ENCODE assay signal across 23 cellular contexts in genomic region chr1:220099826-220100225, GRCh38. TPM values are rescaled to one million over a fixed set of nuclear protein-coding genes. Genes with fewer than 3 reads are reported as not detected.
DNase-seq lines count a peak whose midpoint lies in the region; ATAC-seq and TF ChIP-seq lines count a peak whose summit lies in the region.
"Had no signal": no experiment of that assay in that cellular context is flagged by ENCODE, and none has a peak within 500 bp of the region (broad histone marks: within the 10 kb centered on the region; RNA-seq: fewer than 3 reads in every experiment).

No MANE protein-coding gene starts in this region.

- H3K36me3 Mint-ChIP-seq in activated CD4-positive, alpha-beta T cell treated with anti-CD3 and anti-CD28 coated beads for 36 hours (ENCODE audit: low read depth): peaks cover 33% of the 10 kb centered on the region
- H3K36me3 Mint-ChIP-seq in activated naive CD4-positive, alpha-beta T cell treated with anti-CD3 and anti-CD28 coated beads, Interleukin-2, amount 50 U/mL, for 24 hours: peaks cover 15% of the 10 kb centered on the region
- H3K36me3 Mint-ChIP-seq in endothelial cell (ENCODE audit: low read depth, unreplicated experiment): peaks cover 12% of the 10 kb centered on the region
- H3K36me3 Mint-ChIP-seq in CD14-positive monocyte: peaks cover 48 to 69% of the 10 kb centered on the region in 2 donors

- no peak overlapping the region for H3K4me3 Mint-ChIP-seq in activated CD4-positive, alpha-beta T cell treated with anti-CD3 and anti-CD28 coated beads for 36 hours
- no peak overlapping the region for H3K4me3 Mint-ChIP-seq in activated naive CD4-positive, alpha-beta T cell treated with anti-CD3 and anti-CD28 coated beads, Interleukin-2, amount 50 U/mL, for 24 hours
- H3K4me3 Mint-ChIP-seq in endothelial cell (ENCODE audit: unreplicated experiment) (no peak overlapping the region), CD14-positive monocyte (no peak overlapping the region)
- H3K4me3 Mint-ChIP-seq: CD8-positive, alpha-beta T cell; HFFc6 had no signal

- POLR2A ChIA-PET in activated CD4-positive, alpha-beta T cell treated with anti-CD3 and anti-CD28 coated beads for 36 hours (lab: Charles Lee): interaction anchor here (0.7 kb wide), 1 partner anchor 122 kb away, joined by 4 read pairs; no protein-coding TSS in a partner anchor

- peaks cover 16% of the 10 kb centered on the region for H3K4me1 Mint-ChIP-seq in activated CD4-positive, alpha-beta T cell treated with anti-CD3 and anti-CD28 coated beads for 36 hours
- peaks cover 26% of the 10 kb centered on the region for H3K4me1 Mint-ChIP-seq in activated naive CD4-positive, alpha-beta T cell treated with anti-CD3 and anti-CD28 coated beads, Interleukin-2, amount 50 U/mL, for 24 hours
- peaks cover 4% of the 10 kb centered on the region for H3K4me1 Mint-ChIP-seq in endothelial cell (ENCODE audit: unreplicated experiment)
- H3K4me1 Mint-ChIP-seq in CD14-positive monocyte: peaks cover 12% of the 10 kb centered on the region

- ATAC-seq in activated CD4-positive, alpha-beta T cell treated with anti-CD3 and anti-CD28 coated beads for 36 hours: no peak
- ATAC-seq: A549; CD8-positive, alpha-beta T cell; GM12878; HCT116 had no signal

- peaks cover 31 to 46% (median 32%) of the 10 kb centered on the region in 5 donors for H3K36me3 ChIP-seq in subcutaneous abdominal adipose tissue (ENCODE audit: control insufficient read depth in 5 of 5, insufficient read depth in 5 of 5, low read length in 5 of 5)

- no peak overlapping the region for H3K9ac ChIP-seq in subcutaneous abdominal adipose tissue (ENCODE audit: low read length in 5 of 5)

- no peak for TF ChIP-seq CTCF in endothelial cell (IDR thresholded peaks at IDR 0.05; ENCODE audit: unreplicated experiment)
- TF ChIP-seq CTCF in CD14-positive monocyte (IDR thresholded peaks at IDR 0.05): no peak

- no peaks in the 10 kb centered on the region for H3K27me3 Mint-ChIP-seq in activated CD4-positive, alpha-beta T cell treated with anti-CD3 and anti-CD28 coated beads for 36 hours
- H3K27me3 Mint-ChIP-seq in activated naive CD4-positive, alpha-beta T cell treated with anti-CD3 and anti-CD28 coated beads, Interleukin-2, amount 50 U/mL, for 24 hours: no peaks in the 10 kb centered on the region
- H3K27me3 Mint-ChIP-seq in endothelial cell (ENCODE audit: unreplicated experiment) (peaks cover 2% of the 10 kb centered on the region), CD14-positive monocyte (ENCODE audit: low read depth in 3 of 3) (no peaks in the 10 kb centered on the region)

- no peaks in the 10 kb centered on the region for H3K9me3 Mint-ChIP-seq in activated CD4-positive, alpha-beta T cell treated with anti-CD3 and anti-CD28 coated beads for 36 hours (ENCODE audit: low read depth)
- no peaks in the 10 kb centered on the region for H3K9me3 Mint-ChIP-seq in activated naive CD4-positive, alpha-beta T cell treated with anti-CD3 and anti-CD28 coated beads, Interleukin-2, amount 50 U/mL, for 24 hours
- H3K9me3 Mint-ChIP-seq in endothelial cell (ENCODE audit: unreplicated experiment) (no peaks in the 10 kb centered on the region), CD14-positive monocyte (no peaks in the 10 kb centered on the region)
- H3K9me3 Mint-ChIP-seq: CD8-positive, alpha-beta T cell; HFFc6 had no signal

- no peak for DNase-seq in activated CD4-positive, alpha-beta T cell treated with anti-CD3 and anti-CD28 coated beads for 36 hours
- no peak for DNase-seq in activated CD4-positive, alpha-beta T cell treated with anti-CD3 and anti-CD28 coated beads, Interleukin-2, amount 50 U/mL, for 1 hour
- no peak for DNase-seq in activated naive CD4-positive, alpha-beta T cell (lab: John Stamatoyannopoulos, UW)
- DNase-seq in endothelial cell (ENCODE audit: low spot score) (no peak), CD14-positive monocyte (ENCODE audit: low spot score) (no peak), COLO829 (ENCODE audit: low spot score) (no peak)
- DNase-seq: AML-193; CD8-positive, alpha-beta T cell; COR-L47; DMS 273 treated with DMSO at 0.1 percent for 48 hours; DMS53; DND-41; EL; GOT3; H7; HFFc6 had no signal

- intact Hi-C loops in activated CD4-positive, alpha-beta T cell treated with anti-CD3 and anti-CD28 coated beads for 36 hours (cut with DNase I, micrococcal nuclease): loop anchor here (5.0 to 10.0 kb wide), 2 partner anchors 108 to 175 kb away; partner anchors contain the start of gene RAB3GAP2 (in 1 of the 2)
- intact Hi-C loops in CD14-positive monocyte (cut with micrococcal nuclease): no loop called here

- no peaks in the 10 kb centered on the region for H3K27me3 ChIP-seq in subcutaneous abdominal adipose tissue (ENCODE audit: control insufficient read depth in 5 of 5, insufficient read depth in 4 of 5, low read length in 5 of 5)

- H3K4me1 ChIP-seq in subcutaneous abdominal adipose tissue (ENCODE audit: control insufficient read depth in 5 of 5, insufficient read depth in 5 of 5, low read length in 5 of 5): peaks cover 2 to 22% (median 13%) of the 10 kb centered on the region in 5 donors

- no peak overlapping the region for H3K4me3 ChIP-seq in subcutaneous abdominal adipose tissue (ENCODE audit: low read depth in 1 of 5, low read length in 5 of 5)
- H3K4me3 ChIP-seq: A549, GM12878 had no signal

- H3K27ac ChIP-seq in subcutaneous abdominal adipose tissue (ENCODE audit: low read depth, low read length): peak overlapping the region; percentile 23
- H3K27ac ChIP-seq: 22Rv1, A549, C4-2B had no signal

- peak overlapping the region; percentile 47 for H3K27ac Mint-ChIP-seq in activated CD4-positive, alpha-beta T cell treated with anti-CD3 and anti-CD28 coated beads for 36 hours
- H3K27ac Mint-ChIP-seq in activated naive CD4-positive, alpha-beta T cell treated with anti-CD3 and anti-CD28 coated beads, Interleukin-2, amount 50 U/mL, for 24 hours: peak overlapping the region; percentile 35
- H3K27ac Mint-ChIP-seq in endothelial cell (ENCODE audit: unreplicated experiment): peak overlapping the region; percentile 27
- no peak overlapping the region for H3K27ac Mint-ChIP-seq in CD14-positive monocyte
- H3K27ac Mint-ChIP-seq: CD8-positive, alpha-beta T cell; HFFc6 had no signal

- CTCF ChIA-PET in activated CD4-positive, alpha-beta T cell treated with anti-CD3 and anti-CD28 coated beads for 36 hours (lab: Charles Lee): interaction anchor here (1.8 kb wide), 1 partner anchor 13 kb away, joined by 4 read pairs; no protein-coding TSS in a partner anchor

- no peaks in the 10 kb centered on the region for H3K9me3 ChIP-seq in subcutaneous abdominal adipose tissue (ENCODE audit: control insufficient read depth in 5 of 5, low read length in 5 of 5)
- H3K9me3 ChIP-seq: A549 had no signal

RNA-seq across cellular contexts. Expression of gene IARS2, which starts 5.9 kb away (rescaled TPM):
- 10 to 100 TPM; 59.9 to 86.6 TPM for total RNA-seq in activated CD4-positive, alpha-beta T cell treated with anti-CD3 and anti-CD28 coated beads for 36 hours
- 60.3 TPM for total RNA-seq in endothelial cell (ENCODE audit: unreplicated experiment)
- polyA plus RNA-seq in CD14-positive monocyte: 10 to 100 TPM; 36.8 to 42.6 TPM

RNA-seq across cellular contexts. Expression of gene BPNT1, which starts 10.2 kb away (rescaled TPM):
- total RNA-seq in activated CD4-positive, alpha-beta T cell treated with anti-CD3 and anti-CD28 coated beads for 36 hours: 10 to 100 TPM; 24.5 to 26.9 TPM
- 17.5 TPM for total RNA-seq in endothelial cell (ENCODE audit: unreplicated experiment)
- polyA plus RNA-seq in CD14-positive monocyte: 1 to 10 TPM; 5.8 to 9.8 TPM

RNA-seq across cellular contexts. Expression of gene EPRS1, which starts 53.5 kb away (rescaled TPM):
- 100 to 1,000 TPM; 229 to 301 TPM for total RNA-seq in activated CD4-positive, alpha-beta T cell treated with anti-CD3 and anti-CD28 coated beads for 36 hours
- total RNA-seq in endothelial cell (ENCODE audit: unreplicated experiment): 80.9 TPM
- 10 to 100 TPM; 21.1 to 27.6 TPM for polyA plus RNA-seq in CD14-positive monocyte

Comparison
In these comparisons a context has a peak if more than half of its experiments do, and no peak if none do; other contexts are left out.
1. H3K27ac Mint-ChIP-seq: peak in activated CD4-positive, alpha-beta T cell treated with anti-CD3 and anti-CD28 coated beads for 36 hours (single experiment), activated naive CD4-positive, alpha-beta T cell treated with anti-CD3 and anti-CD28 coated beads, Interleukin-2, amount 50 U/mL, for 24 hours (single experiment) and endothelial cell (single experiment); none in CD14-positive monocyte (0 of 7).
2. intact Hi-C loops: an anchor here in activated CD4-positive, alpha-beta T cell treated with anti-CD3 and anti-CD28 coated beads for 36 hours (5.0 to 10.0 kb wide); none called in CD14-positive monocyte.